22 cellular contexts compared by ENCODE assay signal in genomic region chr9:20418485-20418884, GRCh38.
"Had no signal": no experiment of that assay in that cellular context is flagged by ENCODE, and none has a peak within 500 bp of the region (broad histone marks: within the 10 kb centered on the region; RNA-seq: fewer than 3 reads in every experiment).

No MANE protein-coding gene starts in this region.

- DNase-seq: dermis blood vessel endothelial cell; dorsolateral prefrontal cortex; effector CD4-positive, alpha-beta T cell; effector memory CD4-positive, alpha-beta T cell; foreskin keratinocyte; heart left ventricle; left cardiac atrium; left lung; left ventricle myocardium superior; lower lobe of right lung; mesenchymal stem cell; mucosa of descending colon; naive B cell had no signal

- H3K27me3 ChIP-seq: dorsolateral prefrontal cortex, esophagus muscularis mucosa, foreskin keratinocyte, gastroesophageal sphincter, heart left ventricle, hepatocyte, left lung had no signal

- H3K4me1 ChIP-seq: esophagus muscularis mucosa, foreskin keratinocyte, left lung, lower lobe of right lung had no signal

- H3K9me3 ChIP-seq: esophagus muscularis mucosa, gastroesophageal sphincter, heart left ventricle, left lung, lower lobe of right lung, mucosa of descending colon had no signal

- H3K27ac ChIP-seq: coronary artery, esophagus muscularis mucosa, foreskin keratinocyte, gastroesophageal sphincter, heart left ventricle, hepatocyte, left lung, lower lobe of right lung had no signal

- H3K4me1 Mint-ChIP-seq: naive B cell had no signal

- H3K4me3 Mint-ChIP-seq: mesothelial cell of epicardium, naive B cell had no signal

- H3K27ac Mint-ChIP-seq: mesothelial cell of epicardium, naive B cell had no signal

- FAIRE-seq: colon, endothelial cell of umbilical vein, islet of Langerhans, keratinocyte had no signal

- H2AFZ ChIP-seq: hepatocyte had no signal

- H3K4me2 ChIP-seq: hepatocyte had no signal

- ATAC-seq: foreskin keratinocyte, gastroesophageal sphincter, heart left ventricle, left cardiac atrium, left lung, left ventricle myocardium superior, lower lobe of right lung, mucosa of descending colon had no signal

- H3K36me3 ChIP-seq: left lung had no signal

- H3K4me3 ChIP-seq: coronary artery, dorsolateral prefrontal cortex, esophagus muscularis mucosa, gastroesophageal sphincter, heart left ventricle, hepatocyte, left lung, lower lobe of right lung, mucosa of descending colon had no signal
